Comparison of ENCODE assay signal across 21 cellular contexts in genomic region chrX:40277672-40278071, GRCh38.
DNase-seq lines count a peak whose midpoint lies in the region; ATAC-seq and TF ChIP-seq lines count a peak whose summit lies in the region.
"Had no signal": no experiment of that assay in that cellular context is flagged by ENCODE, and none has a peak within 500 bp of the region (broad histone marks: within the 10 kb centered on the region; RNA-seq: fewer than 3 reads in every experiment).

No MANE protein-coding gene starts in this region.

- H3K27ac Mint-ChIP-seq in Caco-2 (ENCODE audit: unreplicated experiment), result peak overlapping the region; percentile 83
- H3K27ac Mint-ChIP-seq in stimulated activated effector memory CD8-positive, alpha-beta T cell treated with anti-CD3 and anti-CD28 coated beads, Interleukin-12 subunit alpha, Interleukin-12 subunit beta, amount 100 ng/mL, for 72 hours, result peak overlapping the region; percentile 92
- H3K27ac Mint-ChIP-seq: CD14-positive monocyte, GM23338, HFFc6 had no signal

- CTCF ChIA-PET in Caco-2 (lab: Charles Lee), result no interaction called here

- no peak overlapping the region for H3K4me3 Mint-ChIP-seq in Caco-2 (ENCODE audit: unreplicated experiment)
- H3K4me3 Mint-ChIP-seq in stimulated activated effector memory CD8-positive, alpha-beta T cell treated with anti-CD3 and anti-CD28 coated beads, Interleukin-12 subunit alpha, Interleukin-12 subunit beta, amount 100 ng/mL, for 72 hours, result no peak overlapping the region
- H3K4me3 Mint-ChIP-seq: CD14-positive monocyte; CD4-positive, alpha-beta T cell; GM23338; HFFc6 had no signal

- TF ChIP-seq CTCF in Caco-2 (IDR thresholded peaks at IDR 0.05; ENCODE audit: insufficient read depth in 1 of 2, low read depth in 1 of 2, low read length in 1 of 2, severe bottlenecking in 1 of 2, unreplicated experiment in 1 of 2) (no peak), adrenal gland (IDR thresholded peaks at IDR 0.05) (no peak), osteoblast (IDR thresholded peaks at IDR 0.05; ENCODE audit: extremely low read depth, low read depth, low read length) (no peak)

- H3K9me3 ChIP-seq in Caco-2 (no peaks in the 10 kb centered on the region), adrenal gland (replicated peaks in 1 of 3) (no peaks in the 10 kb centered on the region), osteoblast (ENCODE audit: low read depth, low read length) (peaks cover 4% of the 10 kb centered on the region)
- H3K9me3 ChIP-seq: A549, BE2C, HAP-1 had no signal

- intact Hi-C loops in Caco-2 (cut with micrococcal nuclease; ENCODE audit: unreplicated experiment) (loop anchor here (2.0 kb wide), 1 partner anchor 21 kb away; no protein-coding TSS in a partner anchor), adrenal gland (cut with DNase I) (no loop called here)

- H3K4me3 ChIP-seq in Caco-2 (ENCODE audit: low read depth, low read length) (no peak overlapping the region), adrenal gland (no peak overlapping the region), osteoblast (ENCODE audit: insufficient read depth, low read length) (no peak overlapping the region)
- H3K4me3 ChIP-seq: A549; BLaER1 treated with 17β-estradiol and CSF1 and Interleukin-3, amounts not matched to agents 10 nM and 100 nM; GM23338; HAP-1 had no signal

- POLR2A ChIA-PET in Caco-2 (lab: Charles Lee), result no interaction called here

- H4K20me1 ChIP-seq in osteoblast (ENCODE audit: insufficient read depth, low read length), result no peaks in the 10 kb centered on the region
- H4K20me1 ChIP-seq: BLaER1 treated with 17β-estradiol and CSF1 and Interleukin-3, amounts not matched to agents 10 nM and 100 nM had no signal

- TF ChIP-seq POLR2A in adrenal gland (IDR thresholded peaks at IDR 0.05), result no peak

- BruUV-seq in Caco-2 (replicated peaks; lab: Mats Ljungman, UMichigan), result no TSS peak

- H3K9me3 Mint-ChIP-seq in Caco-2 (ENCODE audit: unreplicated experiment), result no peaks in the 10 kb centered on the region
- no peaks in the 10 kb centered on the region for H3K9me3 Mint-ChIP-seq in stimulated activated effector memory CD8-positive, alpha-beta T cell treated with anti-CD3 and anti-CD28 coated beads, Interleukin-12 subunit alpha, Interleukin-12 subunit beta, amount 100 ng/mL, for 72 hours
- H3K9me3 Mint-ChIP-seq: CD4-positive, alpha-beta T cell; HFFc6 had no signal

- DNase-seq in Caco-2, result no peak
- DNase-seq in adrenal gland, result peak in 4 of 7 donors; percentile 43 to 59 (median 52)
- DNase-seq in osteoblast (ENCODE audit: insufficient read length, low spot score, missing footprints), result peak; percentile 25
- no peak for DNase-seq in stimulated activated effector memory CD8-positive, alpha-beta T cell treated with anti-CD3 and anti-CD28 coated beads, Interleukin-12 subunit alpha, Interleukin-12 subunit beta, amount 100 ng/mL, for 72 hours (ENCODE audit: low spot score in 2 of 2)
- DNase-seq: 8988T; ACHN; AML-193; BE2C; CD4-positive, alpha-beta T cell; COR-L47; DMS153; DND-41; HFFc6 had no signal

- peaks cover 6% of the 10 kb centered on the region for H3K4me1 Mint-ChIP-seq in Caco-2 (ENCODE audit: low read depth, unreplicated experiment)
- H3K4me1 Mint-ChIP-seq in stimulated activated effector memory CD8-positive, alpha-beta T cell treated with anti-CD3 and anti-CD28 coated beads, Interleukin-12 subunit alpha, Interleukin-12 subunit beta, amount 100 ng/mL, for 72 hours, result peaks cover 38% of the 10 kb centered on the region

- H3K27me3 Mint-ChIP-seq in Caco-2 (ENCODE audit: insufficient read depth, unreplicated experiment), result no peaks in the 10 kb centered on the region
- H3K27me3 Mint-ChIP-seq: CD4-positive, alpha-beta T cell had no signal

- no peaks in the 10 kb centered on the region for H3K27me3 ChIP-seq in Caco-2 (replicated peaks; ENCODE audit: control insufficient read depth, insufficient read depth, low read length)
- no peaks in the 10 kb centered on the region for H3K27me3 ChIP-seq in adrenal gland
- peaks cover 13% of the 10 kb centered on the region for H3K27me3 ChIP-seq in osteoblast (ENCODE audit: insufficient read depth, low read length)
- H3K27me3 ChIP-seq: BE2C had no signal

- no peak for ATAC-seq in stimulated activated effector memory CD8-positive, alpha-beta T cell treated with anti-CD3 and anti-CD28 coated beads, Interleukin-12 subunit alpha, Interleukin-12 subunit beta, amount 100 ng/mL, for 72 hours
- ATAC-seq in HG03280 (IDR thresholded peaks at IDR 0.05; ENCODE audit: unreplicated experiment), result no peak
- no peak for ATAC-seq in GM21786 (IDR thresholded peaks at IDR 0.05; ENCODE audit: unreplicated experiment)
- no peak for ATAC-seq in HG02610 (IDR thresholded peaks at IDR 0.05; ENCODE audit: unreplicated experiment)
- ATAC-seq: A549, GM23338 had no signal

- H3K4me1 ChIP-seq in Caco-2 (peaks cover 14% of the 10 kb centered on the region), adrenal gland (replicated peaks in 1 of 2) (peaks cover 0 to 10% of the 10 kb centered on the region in 2 donors), osteoblast (ENCODE audit: insufficient read depth, low read length) (peaks cover 4% of the 10 kb centered on the region)
- H3K4me1 ChIP-seq: A549, HAP-1 had no signal

- H3K36me3 ChIP-seq in Caco-2 (ENCODE audit: control insufficient read depth, insufficient read depth, low read length) (no peaks in the 10 kb centered on the region), adrenal gland (replicated peaks in 1 of 2) (no peaks in the 10 kb centered on the region), osteoblast (ENCODE audit: insufficient read depth, low read length) (no peaks in the 10 kb centered on the region)
- H3K36me3 ChIP-seq: BE2C; BLaER1 treated with 17β-estradiol and CSF1 and Interleukin-3, amounts not matched to agents 10 nM and 100 nM; HAP-1 had no signal

- WGBS in adrenal gland, 4 donors, result 40 to 79% (median 66%) methylated on average over 1 to 3 of the region's 3 CpGs

- no peaks in the 10 kb centered on the region for H3K79me2 ChIP-seq in osteoblast (ENCODE audit: insufficient read depth, low read length)

- no peak overlapping the region for H2AFZ ChIP-seq in osteoblast (ENCODE audit: low read length)
- H2AFZ ChIP-seq: GM23338 had no signal

- no peak overlapping the region for H3K4me2 ChIP-seq in osteoblast (ENCODE audit: insufficient read depth, low read length)
- H3K4me2 ChIP-seq: A549, GM23338 had no signal

- H3K27ac ChIP-seq in adrenal gland, result no peak overlapping the region
- H3K27ac ChIP-seq in osteoblast (ENCODE audit: low read depth, low read length), result no peak overlapping the region
- H3K27ac ChIP-seq: A549; BLaER1 treated with 17β-estradiol and CSF1 and Interleukin-3, amounts not matched to agents 10 nM and 100 nM had no signal

- H3K36me3 Mint-ChIP-seq in Caco-2 (ENCODE audit: insufficient read depth, unreplicated experiment), result no peaks in the 10 kb centered on the region
- peaks cover 8% of the 10 kb centered on the region for H3K36me3 Mint-ChIP-seq in stimulated activated effector memory CD8-positive, alpha-beta T cell treated with anti-CD3 and anti-CD28 coated beads, Interleukin-12 subunit alpha, Interleukin-12 subunit beta, amount 100 ng/mL, for 72 hours
- H3K36me3 Mint-ChIP-seq: CD14-positive monocyte had no signal

Comparison
In these comparisons a context has a peak if more than half of its experiments do, and no peak if none do; other contexts are left out.
1. DNase-seq: peak in adrenal gland (4 of 7) and osteoblast (single experiment); none in Caco-2 (0 of 2) and stimulated activated effector memory CD8-positive, alpha-beta T cell treated with anti-CD3 and anti-CD28 coated beads, Interleukin-12 subunit alpha, Interleukin-12 subunit beta, amount 100 ng/mL, for 72 hours (0 of 2).